8 cellular contexts compared by ENCODE assay signal in genomic region chr17:45132569-45133463, GRCh38. TPM values are rescaled to one million over a fixed set of nuclear protein-coding genes. Genes with fewer than 3 reads are reported as not detected.
DNase-seq lines count a peak whose midpoint lies in the region; ATAC-seq, FAIRE-seq and TF ChIP-seq lines count a peak whose summit lies in the region.

No MANE protein-coding gene starts in this region.

- peak overlapping the region; percentile 31 for H3K27ac Mint-ChIP-seq in activated naive CD8-positive, alpha-beta T cell treated with anti-CD3 and anti-CD28 coated beads, Interleukin-2, amount 50 U/mL, for 24 hours

- peak overlapping the region; percentile 71 for H3K9ac ChIP-seq in Loucy (ENCODE audit: low read depth, low read length, poor library complexity, severe bottlenecking)

- peak overlapping the region; percentile 96 for H3K4me3 ChIP-seq in Loucy (ENCODE audit: low read length, poor library complexity, severe bottlenecking)
- H3K4me3 ChIP-seq in cardiac muscle cell: peak overlapping the region; percentile 65
- peak overlapping the region; percentile 62 to 90 (median 84) for H3K4me3 ChIP-seq in pancreas
- peak overlapping the region; percentile 90 for H3K4me3 ChIP-seq in urinary bladder (ENCODE audit: low read depth, low read length)

- peaks cover 14% of the 10 kb centered on the region; the same call in 1 of the 2 replicates for H3K79me2 ChIP-seq in Loucy (ENCODE audit: insufficient read depth, low read length)

- H3K4me3 Mint-ChIP-seq in activated naive CD8-positive, alpha-beta T cell treated with anti-CD3 and anti-CD28 coated beads, Interleukin-2, amount 50 U/mL, for 24 hours: peak overlapping the region; percentile 82

- intact Hi-C loops in pancreas (cut with DNase I): no loop called here

- peak overlapping the region; percentile 99 for H2AFZ ChIP-seq in Loucy (ENCODE audit: low read length)

- no peaks in the 10 kb centered on the region for H4K20me1 ChIP-seq in Loucy (ENCODE audit: insufficient read depth, low read length, poor library complexity, severe bottlenecking)

- no peaks in the 10 kb centered on the region for H3K36me3 Mint-ChIP-seq in activated naive CD8-positive, alpha-beta T cell treated with anti-CD3 and anti-CD28 coated beads, Interleukin-2, amount 50 U/mL, for 24 hours (ENCODE audit: low read depth)

- H3K9me3 ChIP-seq in Loucy (ENCODE audit: insufficient read depth, low read depth, low read length): no peaks in the 10 kb centered on the region
- H3K9me3 ChIP-seq in cardiac muscle cell (ENCODE audit: low read depth): no peaks in the 10 kb centered on the region
- no peaks in the 10 kb centered on the region for H3K9me3 ChIP-seq in pancreas

- no peak for FAIRE-seq in pancreas (lab: Jason Lieb, UNC)

- peak overlapping the region; percentile 100 for H3K4me2 ChIP-seq in Loucy (ENCODE audit: low read depth, low read length, poor library complexity, severe bottlenecking)

- H3K4me1 Mint-ChIP-seq in activated naive CD8-positive, alpha-beta T cell treated with anti-CD3 and anti-CD28 coated beads, Interleukin-2, amount 50 U/mL, for 24 hours: peaks cover 17% of the 10 kb centered on the region

- H3K9me3 Mint-ChIP-seq in activated naive CD8-positive, alpha-beta T cell treated with anti-CD3 and anti-CD28 coated beads, Interleukin-2, amount 50 U/mL, for 24 hours: no peaks in the 10 kb centered on the region

- peaks cover 8% of the 10 kb centered on the region for H3K27me3 Mint-ChIP-seq in activated naive CD8-positive, alpha-beta T cell treated with anti-CD3 and anti-CD28 coated beads, Interleukin-2, amount 50 U/mL, for 24 hours

- DNase-seq in NCI-H2029 (lab: John Stamatoyannopoulos, UW): peak; percentile 26
- DNase-seq in NCI-H2029 treated with DMSO at 0.1 percent for 48 hours (lab: John Stamatoyannopoulos, UW): no peak
- DNase-seq in SKM-1 (lab: John Stamatoyannopoulos, UW; ENCODE audit: unreplicated experiment): peak; percentile 68
- peak; percentile 74 for DNase-seq in activated naive CD8-positive, alpha-beta T cell treated with anti-CD3 and anti-CD28 coated beads, Interleukin-2, amount 50 U/mL, for 24 hours
- DNase-seq in cardiac muscle cell (ENCODE audit: low read depth in 1 of 2, low spot score in 1 of 2): peak; percentile 86 to 91
- peak; percentile 75 to 93 (median 82) for DNase-seq in pancreas

- H3K27me3 ChIP-seq in Loucy (ENCODE audit: insufficient read depth, low read length, poor library complexity, severe bottlenecking) (no peaks in the 10 kb centered on the region), cardiac muscle cell (no peaks in the 10 kb centered on the region), pancreas (no peaks in the 10 kb centered on the region)

- no peaks in the 10 kb centered on the region for H3F3A ChIP-seq in Loucy (ENCODE audit: low read depth)

- no peaks in the 10 kb centered on the region for H3K9me2 ChIP-seq in Loucy (replicated peaks; ENCODE audit: low read depth, low read length)

- ATAC-seq in activated naive CD8-positive, alpha-beta T cell treated with anti-CD3 and anti-CD28 coated beads, Interleukin-2, amount 50 U/mL, for 24 hours: peak; percentile 5
- peak; percentile 73 to 81 (median 76) for ATAC-seq in pancreas

- WGBS in pancreas, 2 donors: 1% methylated on average over 56 to 70 of the region's 72 CpGs
- under 1% methylated on average over 72 of the region's 72 CpGs for WGBS in urinary bladder

- peaks cover 16% of the 10 kb centered on the region for H3K4me1 ChIP-seq in Loucy (ENCODE audit: insufficient read depth, low read length, poor library complexity, severe bottlenecking)
- peaks cover 12% of the 10 kb centered on the region for H3K4me1 ChIP-seq in cardiac muscle cell (ENCODE audit: low read depth)
- peaks cover 0 to 16% (median 4%) of the 10 kb centered on the region in 3 donors for H3K4me1 ChIP-seq in pancreas
- no peaks in the 10 kb centered on the region for H3K4me1 ChIP-seq in urinary bladder (ENCODE audit: insufficient read depth)

- TF ChIP-seq CTCF in Loucy (conservative IDR thresholded peaks at IDR 0.05; ENCODE audit: low read length) (peak; percentile 60), cardiac muscle cell (IDR thresholded peaks at IDR 0.05; ENCODE audit: low read depth, low read length) (peak; percentile 82), pancreas (IDR thresholded peaks at IDR 0.05) (peak; percentile 59 to 73 (median 68))

- H3K36me3 ChIP-seq in Loucy (ENCODE audit: insufficient read depth, low read length) (no peaks in the 10 kb centered on the region), cardiac muscle cell (no peaks in the 10 kb centered on the region), pancreas (no peaks in the 10 kb centered on the region), urinary bladder (ENCODE audit: insufficient read depth) (no peaks in the 10 kb centered on the region)

- H3K27ac ChIP-seq in cardiac muscle cell: peak overlapping the region; percentile 91
- H3K27ac ChIP-seq in pancreas: peak overlapping the region; percentile 91 to 94 (median 92)
- H3K27ac ChIP-seq in urinary bladder (ENCODE audit: low read depth): peak overlapping the region; percentile 93

RNA-seq across cellular contexts. Expression of gene PLCD3, which starts 0.5 kb away (rescaled TPM):
- total RNA-seq in cardiac muscle cell (41.0 and 66.3 TPM in 2 replicates), pancreas (1 to 10 TPM; 4.6 to 9.9 (median 8.0) TPM), urinary bladder (18.1 TPM)
- polyA plus RNA-seq in cardiac muscle cell (36.0 and 41.7 TPM in 2 replicates), pancreas (10 to 100 TPM in 1 of 2 donors, 1 to 10 TPM in 1; 8.2 to 10.6 TPM), urinary bladder (84.1 TPM)

RNA-seq across cellular contexts. Expression of gene ACBD4, which starts 2.7 kb away (rescaled TPM):
- total RNA-seq in cardiac muscle cell (16.3 and 29.3 TPM in 2 replicates), pancreas (10 to 100 TPM; 10.6 to 17.8 (median 12.1) TPM), urinary bladder (4.5 TPM)
- polyA plus RNA-seq in cardiac muscle cell (20.5 and 30.5 TPM in 2 replicates), pancreas (10 to 100 TPM; 37.3 to 39.0 TPM), urinary bladder (18.2 TPM)

RNA-seq across cellular contexts. Expression of gene HEXIM1, which starts 15.5 kb away (rescaled TPM):
- total RNA-seq in cardiac muscle cell: 20.9 and 34.8 TPM in 2 replicates
- 17.7 and 17.9 TPM in 2 replicates for polyA plus RNA-seq in cardiac muscle cell
- total RNA-seq in pancreas: 10 to 100 TPM in 5 of 6 donors, 1 to 10 TPM in 1; 6.8 to 16.2 (median 12.0) TPM
- polyA plus RNA-seq in pancreas: 10 to 100 TPM; 10.9 to 17.2 TPM
- total RNA-seq in urinary bladder: 19.2 TPM
- polyA plus RNA-seq in urinary bladder: 22.0 TPM

RNA-seq across cellular contexts. Expression of gene HEXIM2, which starts 28.9 kb away (rescaled TPM):
- total RNA-seq in cardiac muscle cell (17.6 and 21.3 TPM in 2 replicates), pancreas (1 to 10 TPM; 4.0 to 8.3 (median 6.2) TPM), urinary bladder (2.0 TPM)
- polyA plus RNA-seq in cardiac muscle cell (14.5 and 22.3 TPM in 2 replicates), pancreas (10 to 100 TPM in 1 of 2 donors, 1 to 10 TPM in 1; 7.3 to 10.9 TPM), urinary bladder (7.9 TPM)
